In the genomic region with DNA sequence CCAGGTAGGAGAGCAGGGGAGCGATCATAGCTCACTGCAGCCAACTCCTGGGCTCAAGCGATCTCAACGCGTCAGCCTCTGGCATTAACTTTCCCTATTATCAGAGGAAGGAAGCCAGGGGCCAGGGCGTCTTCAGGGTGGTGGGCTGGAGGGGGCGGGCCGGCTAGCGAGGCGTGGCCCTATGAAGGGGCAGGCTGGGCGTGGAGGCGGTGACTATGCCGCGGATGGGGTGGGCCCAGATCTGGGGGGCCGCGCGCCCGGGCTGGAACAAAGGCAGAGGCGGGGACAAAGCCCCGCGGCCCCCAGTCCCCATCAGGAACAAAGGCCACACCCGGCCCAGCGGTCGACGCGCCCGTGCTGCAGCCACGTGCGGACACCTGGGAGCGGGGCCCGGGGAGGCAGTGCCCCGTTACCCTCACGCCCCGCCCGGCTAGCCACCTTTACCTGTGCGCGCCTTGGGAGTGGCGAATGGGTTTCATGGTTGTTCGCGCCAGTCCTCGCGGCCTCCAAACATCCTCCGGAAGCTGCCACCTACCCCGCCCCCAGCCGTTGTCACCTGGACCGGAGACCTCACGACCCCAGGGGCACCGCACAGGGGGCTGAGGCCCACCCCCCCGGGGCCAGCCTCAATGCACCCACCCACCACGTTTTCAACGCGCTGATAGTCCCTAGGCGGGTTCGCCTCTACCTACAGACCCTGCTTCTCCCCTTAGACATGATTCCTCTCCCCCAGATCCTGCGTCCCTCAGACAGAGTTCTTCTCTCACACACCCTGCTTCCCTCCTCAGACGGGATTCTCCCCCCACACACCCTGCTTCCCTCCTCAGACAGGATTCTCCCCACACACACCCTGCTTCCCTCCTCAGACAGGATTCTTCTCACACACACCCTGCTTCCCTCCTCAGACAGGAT, we compare ENCODE assay signal across 1 cellular context.
TF ChIP-seq lines count a peak whose summit lies in the region.

No MANE protein-coding gene starts in this region.

TF ChIP-seq in HepG2, 621 proteins besides CTCF, POLR2A, EP300 and RAD21 (continued from another document):
- TF ChIP-seq, protein P1, sequence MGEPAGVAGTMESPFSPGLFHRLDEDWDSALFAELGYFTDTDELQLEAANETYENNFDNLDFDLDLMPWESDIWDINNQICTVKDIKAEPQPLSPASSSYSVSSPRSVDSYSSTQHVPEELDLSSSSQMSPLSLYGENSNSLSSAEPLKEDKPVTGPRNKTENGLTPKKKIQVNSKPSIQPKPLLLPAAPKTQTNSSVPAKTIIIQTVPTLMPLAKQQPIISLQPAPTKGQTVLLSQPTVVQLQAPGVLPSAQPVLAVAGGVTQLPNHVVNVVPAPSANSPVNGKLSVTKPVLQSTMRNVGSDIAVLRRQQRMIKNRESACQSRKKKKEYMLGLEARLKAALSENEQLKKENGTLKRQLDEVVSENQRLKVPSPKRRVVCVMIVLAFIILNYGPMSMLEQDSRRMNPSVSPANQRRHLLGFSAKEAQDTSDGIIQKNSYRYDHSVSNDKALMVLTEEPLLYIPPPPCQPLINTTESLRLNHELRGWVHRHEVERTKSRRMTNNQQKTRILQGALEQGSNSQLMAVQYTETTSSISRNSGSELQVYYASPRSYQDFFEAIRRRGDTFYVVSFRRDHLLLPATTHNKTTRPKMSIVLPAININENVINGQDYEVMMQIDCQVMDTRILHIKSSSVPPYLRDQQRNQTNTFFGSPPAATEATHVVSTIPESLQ (CRISPR knock-in tag; conservative IDR thresholded peaks at IDR 0.05), result no peak
- TF ChIP-seq, protein P2, sequence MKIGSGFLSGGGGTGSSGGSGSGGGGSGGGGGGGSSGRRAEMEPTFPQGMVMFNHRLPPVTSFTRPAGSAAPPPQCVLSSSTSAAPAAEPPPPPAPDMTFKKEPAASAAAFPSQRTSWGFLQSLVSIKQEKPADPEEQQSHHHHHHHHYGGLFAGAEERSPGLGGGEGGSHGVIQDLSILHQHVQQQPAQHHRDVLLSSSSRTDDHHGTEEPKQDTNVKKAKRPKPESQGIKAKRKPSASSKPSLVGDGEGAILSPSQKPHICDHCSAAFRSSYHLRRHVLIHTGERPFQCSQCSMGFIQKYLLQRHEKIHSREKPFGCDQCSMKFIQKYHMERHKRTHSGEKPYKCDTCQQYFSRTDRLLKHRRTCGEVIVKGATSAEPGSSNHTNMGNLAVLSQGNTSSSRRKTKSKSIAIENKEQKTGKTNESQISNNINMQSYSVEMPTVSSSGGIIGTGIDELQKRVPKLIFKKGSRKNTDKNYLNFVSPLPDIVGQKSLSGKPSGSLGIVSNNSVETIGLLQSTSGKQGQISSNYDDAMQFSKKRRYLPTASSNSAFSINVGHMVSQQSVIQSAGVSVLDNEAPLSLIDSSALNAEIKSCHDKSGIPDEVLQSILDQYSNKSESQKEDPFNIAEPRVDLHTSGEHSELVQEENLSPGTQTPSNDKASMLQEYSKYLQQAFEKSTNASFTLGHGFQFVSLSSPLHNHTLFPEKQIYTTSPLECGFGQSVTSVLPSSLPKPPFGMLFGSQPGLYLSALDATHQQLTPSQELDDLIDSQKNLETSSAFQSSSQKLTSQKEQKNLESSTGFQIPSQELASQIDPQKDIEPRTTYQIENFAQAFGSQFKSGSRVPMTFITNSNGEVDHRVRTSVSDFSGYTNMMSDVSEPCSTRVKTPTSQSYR (CRISPR knock-in tag; IDR thresholded peaks at IDR 0.05; ENCODE audit: borderline replicate concordance), result peak; percentile 32; the same call in 1 of the 2 replicates
- TF ChIP-seq ETV5 (CRISPR knock-in tag; IDR thresholded peaks at IDR 0.05; ENCODE audit: borderline replicate concordance), result peak; percentile 52; the same call in 1 of the 2 replicates
- TF ChIP-seq, protein P3, sequence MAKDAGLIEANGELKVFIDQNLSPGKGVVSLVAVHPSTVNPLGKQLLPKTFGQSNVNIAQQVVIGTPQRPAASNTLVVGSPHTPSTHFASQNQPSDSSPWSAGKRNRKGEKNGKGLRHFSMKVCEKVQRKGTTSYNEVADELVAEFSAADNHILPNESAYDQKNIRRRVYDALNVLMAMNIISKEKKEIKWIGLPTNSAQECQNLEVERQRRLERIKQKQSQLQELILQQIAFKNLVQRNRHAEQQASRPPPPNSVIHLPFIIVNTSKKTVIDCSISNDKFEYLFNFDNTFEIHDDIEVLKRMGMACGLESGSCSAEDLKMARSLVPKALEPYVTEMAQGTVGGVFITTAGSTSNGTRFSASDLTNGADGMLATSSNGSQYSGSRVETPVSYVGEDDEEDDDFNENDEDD (CRISPR knock-in tag; IDR thresholded peaks at IDR 0.05; ENCODE audit: borderline replicate concordance), result peak; percentile 32; the same call in 1 of the 2 replicates
- TF ChIP-seq, protein P4, sequence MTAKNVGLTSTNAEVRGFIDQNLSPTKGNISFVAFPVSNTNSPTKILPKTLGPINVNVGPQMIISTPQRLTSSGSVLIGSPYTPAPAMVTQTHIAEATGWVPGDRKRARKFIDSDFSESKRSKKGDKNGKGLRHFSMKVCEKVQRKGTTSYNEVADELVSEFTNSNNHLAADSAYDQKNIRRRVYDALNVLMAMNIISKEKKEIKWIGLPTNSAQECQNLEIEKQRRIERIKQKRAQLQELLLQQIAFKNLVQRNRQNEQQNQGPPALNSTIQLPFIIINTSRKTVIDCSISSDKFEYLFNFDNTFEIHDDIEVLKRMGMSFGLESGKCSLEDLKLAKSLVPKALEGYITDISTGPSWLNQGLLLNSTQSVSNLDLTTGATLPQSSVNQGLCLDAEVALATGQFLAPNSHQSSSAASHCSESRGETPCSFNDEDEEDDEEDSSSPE (CRISPR knock-in tag; IDR thresholded peaks at IDR 0.05), result no peak
- TF ChIP-seq ZFX (CRISPR knock-in tag; IDR thresholded peaks at IDR 0.05; ENCODE audit: low read depth), result peak; percentile 49
- peak; percentile 34; the same call in 1 of the 2 replicates for TF ChIP-seq KLF12 (CRISPR knock-in tag; IDR thresholded peaks at IDR 0.05; ENCODE audit: borderline replicate concordance)
- TF ChIP-seq GABPA (IDR thresholded peaks at IDR 0.05; ENCODE audit: low read depth, low read length), result peak; percentile 52
- peak; percentile 78 for TF ChIP-seq GABPA (CRISPR knock-in tag; IDR thresholded peaks at IDR 0.05; ENCODE audit: low read depth)
